In genomic region chr13:51674276-51674675, GRCh38 we compare ENCODE assay signal across 14 cellular contexts.
DNase-seq lines count a peak whose midpoint lies in the region; ATAC-seq, FAIRE-seq and TF ChIP-seq lines count a peak whose summit lies in the region.
"Had no signal": no experiment of that assay in that cellular context is flagged by ENCODE, and none has a peak within 500 bp of the region (broad histone marks: within the 10 kb centered on the region; RNA-seq: fewer than 3 reads in every experiment).

No MANE protein-coding gene starts in this region.

- no peaks in the 10 kb centered on the region for H4K20me1 ChIP-seq in smooth muscle cell (ENCODE audit: low read depth)

- peaks cover 15% of the 10 kb centered on the region for H3K4me1 Mint-ChIP-seq in T-helper 17 cell

- H3K36me3 ChIP-seq in HUES48 (ENCODE audit: control insufficient read depth, insufficient read depth, low read length): no peaks in the 10 kb centered on the region; the same call in 1 of the 2 replicates
- no peaks in the 10 kb centered on the region for H3K36me3 ChIP-seq in kidney (ENCODE audit: control insufficient read depth in 1 of 2, insufficient read depth in 2 of 2, low read length in 2 of 2)
- no peaks in the 10 kb centered on the region for H3K36me3 ChIP-seq in smooth muscle cell (ENCODE audit: low read depth)
- H3K36me3 ChIP-seq in adrenal gland (replicated peaks in 1 of 2): no peaks in the 10 kb centered on the region
- H3K36me3 ChIP-seq: gastroesophageal sphincter had no signal

- H3K4me3 ChIP-seq in HUES48 (ENCODE audit: low read depth, low read length) (no peak overlapping the region), kidney (ENCODE audit: low read length in 2 of 2) (no peak overlapping the region), smooth muscle cell (no peak overlapping the region), adrenal gland (no peak overlapping the region)
- H3K4me3 ChIP-seq: gastroesophageal sphincter had no signal

- FAIRE-seq in kidney (lab: Jason Lieb, UNC): no peak

- no peak for TF ChIP-seq CTCF in kidney (IDR thresholded peaks at IDR 0.05; ENCODE audit: borderline replicate concordance, extremely low read depth, insufficient read depth)
- no peak for TF ChIP-seq CTCF in smooth muscle cell (IDR thresholded peaks at IDR 0.05; ENCODE audit: borderline replicate concordance, insufficient read depth, poor library complexity, severe bottlenecking)
- no peak for TF ChIP-seq CTCF in adrenal gland (IDR thresholded peaks at IDR 0.05)

- ATAC-seq in T-helper 17 cell: no peak
- no peak for ATAC-seq in GM21825 (IDR thresholded peaks at IDR 0.05; ENCODE audit: unreplicated experiment)
- ATAC-seq in HG02885 (IDR thresholded peaks at IDR 0.05; ENCODE audit: poor library complexity, unreplicated experiment): no peak
- ATAC-seq: gastroesophageal sphincter had no signal

- no peak overlapping the region for H3K4me3 Mint-ChIP-seq in T-helper 17 cell
- H3K4me3 Mint-ChIP-seq: activated B cell treated with CpG ODN at 0.5 μM for 24 hours; CD4-positive, alpha-beta T cell; memory B cell had no signal

- H3K79me2 ChIP-seq in smooth muscle cell (ENCODE audit: low read depth): peaks cover 31% of the 10 kb centered on the region

- no peak for TF ChIP-seq POLR2A in adrenal gland (IDR thresholded peaks at IDR 0.05)

- whole genome bisulfite sequencing in smooth muscle cell (ENCODE audit: low lambda C conversion rate): 66% methylated on average over 5 of the region's 5 CpGs
- WGBS in adrenal gland, 4 donors: 87 to 94% (median 90%) methylated on average over 5 of the region's 5 CpGs

- intact Hi-C loops in kidney (cut with DNase I): no loop called here
- intact Hi-C loops in adrenal gland (cut with DNase I): no loop called here

- H3K27ac Mint-ChIP-seq in T-helper 17 cell: peak overlapping the region; percentile 32
- H3K27ac Mint-ChIP-seq: activated B cell treated with CpG ODN at 0.5 μM for 24 hours; CD4-positive, alpha-beta T cell; memory B cell had no signal

- H3K27me3 ChIP-seq in HUES48 (ENCODE audit: control insufficient read depth, insufficient read depth, low read length) (no peaks in the 10 kb centered on the region), smooth muscle cell (ENCODE audit: low read depth) (no peaks in the 10 kb centered on the region), adrenal gland (no peaks in the 10 kb centered on the region)
- H3K27me3 ChIP-seq: gastroesophageal sphincter had no signal

- H3F3A ChIP-seq in smooth muscle cell (ENCODE audit: low read depth): no peaks in the 10 kb centered on the region

- H2AFZ ChIP-seq in smooth muscle cell (ENCODE audit: low read depth): no peak overlapping the region

- H3K27me3 Mint-ChIP-seq in T-helper 17 cell: no peaks in the 10 kb centered on the region
- H3K27me3 Mint-ChIP-seq: activated B cell treated with CpG ODN at 0.5 μM for 24 hours; CD4-positive, alpha-beta T cell; memory B cell had no signal

- H3K9me3 ChIP-seq in HUES48 (ENCODE audit: control insufficient read depth, insufficient read depth, low read length) (no peaks in the 10 kb centered on the region), T-helper 17 cell (ENCODE audit: control insufficient read depth, low read length, poor library complexity, severe bottlenecking) (no peaks in the 10 kb centered on the region), kidney (ENCODE audit: control insufficient read depth in 1 of 2, low read length in 2 of 2) (no peaks in the 10 kb centered on the region), smooth muscle cell (replicated peaks; ENCODE audit: low read depth) (no peaks in the 10 kb centered on the region), adrenal gland (replicated peaks in 1 of 3) (no peaks in the 10 kb centered on the region)
- H3K9me3 ChIP-seq: gastroesophageal sphincter had no signal

- peak overlapping the region; percentile 16 for H3K4me2 ChIP-seq in smooth muscle cell

- H3K36me3 Mint-ChIP-seq in T-helper 17 cell (ENCODE audit: low read depth): peaks cover 4% of the 10 kb centered on the region

- peaks cover 22% of the 10 kb centered on the region for H3K4me1 ChIP-seq in HUES48 (ENCODE audit: control insufficient read depth, insufficient read depth, low read length)
- H3K4me1 ChIP-seq in kidney (ENCODE audit: control insufficient read depth in 1 of 2, insufficient read depth in 1 of 2, low read depth in 1 of 2, low read length in 2 of 2): peaks cover 0 to 7% of the 10 kb centered on the region in 2 donors
- H3K4me1 ChIP-seq in smooth muscle cell (ENCODE audit: low read depth): no peaks in the 10 kb centered on the region
- H3K4me1 ChIP-seq in adrenal gland (replicated peaks in 1 of 2): peaks cover 25 to 40% of the 10 kb centered on the region in 2 donors

- no peak overlapping the region for H3K9ac ChIP-seq in HUES48 (ENCODE audit: low read depth, low read length)
- H3K9ac ChIP-seq in kidney (ENCODE audit: low read length in 2 of 2): no peak overlapping the region
- H3K9ac ChIP-seq in smooth muscle cell (ENCODE audit: low read depth): no peak overlapping the region

- no peak for DNase-seq in T-helper 17 cell
- peak; percentile 79 for DNase-seq in kidney
- DNase-seq in smooth muscle cell (lab: John Stamatoyannopoulos, UW; ENCODE audit: unreplicated experiment): no peak
- no peak for DNase-seq in adrenal gland
- DNase-seq in NCI-H1694 treated with DMSO at 0.1 percent for 48 hours (lab: John Stamatoyannopoulos, UW): no peak
- DNase-seq: activated B cell treated with CpG ODN at 0.5 μM for 24 hours; activated T-cell treated with anti-CD3 and anti-CD28 coated beads, Interleukin-2, amount 50 U/mL, for 1 hour; CD4-positive, alpha-beta T cell; NCI-H774 had no signal

- H3K27ac ChIP-seq in HUES48 (ENCODE audit: low read depth, low read length) (peak overlapping the region; percentile 32), kidney (ENCODE audit: low read depth in 2 of 2, low read length in 2 of 2) (no peak overlapping the region), smooth muscle cell (ENCODE audit: low read depth) (peak overlapping the region; percentile 80), adrenal gland (no peak overlapping the region)
- H3K27ac ChIP-seq: gastroesophageal sphincter had no signal

Comparison
In these comparisons a context has a peak if more than half of its experiments do, and no peak if none do; other contexts are left out.
1. H3K27ac ChIP-seq: peak in HUES48 (single experiment) and smooth muscle cell (single experiment); none in kidney (0 of 2) and adrenal gland (0 of 5).